17 cellular contexts compared by ENCODE assay signal in genomic region chr6:151149788-151150187, GRCh38.
DNase-seq lines count a peak whose midpoint lies in the region; FAIRE-seq and TF ChIP-seq lines count a peak whose summit lies in the region.
"Had no signal": no experiment of that assay in that cellular context is flagged by ENCODE, and none has a peak within 500 bp of the region (broad histone marks: within the 10 kb centered on the region; RNA-seq: fewer than 3 reads in every experiment).

No MANE protein-coding gene starts in this region.

- FAIRE-seq in GM12892 (lab: Jason Lieb, UNC): no peak
- FAIRE-seq: GM12878, GM19239, H1, HTR-8/SVneo had no signal

- TF ChIP-seq POLR2A in GM12892 (IDR thresholded peaks at IDR 0.05; ENCODE audit: low read depth, low read length): no peak

- peak; percentile 28 for DNase-seq in NCI-H82 (lab: John Stamatoyannopoulos, UW)
- no peak for DNase-seq in NCI-H82 treated with DMSO at 0.1 percent for 48 hours (lab: John Stamatoyannopoulos, UW; ENCODE audit: unreplicated experiment)
- peak; percentile 56 for DNase-seq in left kidney (ENCODE audit: low read depth, low spot score)
- DNase-seq in renal cortical epithelial cell (ENCODE audit: low read depth): peak; percentile 83
- no peak for DNase-seq in NCI-H774 (lab: John Stamatoyannopoulos, UW)
- DNase-seq in inferior parietal cortex (ENCODE audit: extremely low spot score): no peak
- no peak for DNase-seq in GM12892 (ENCODE audit: insufficient read length)
- DNase-seq: CD4-positive, alpha-beta memory T cell; DMS 273 treated with DMSO at 0.1 percent for 48 hours; DMS53; DND-41; EL; H9 had no signal

Comparison
In these comparisons a context has a peak if more than half of its experiments do, and no peak if none do; other contexts are left out.
1. DNase-seq: peak in NCI-H82 (single experiment), left kidney (single experiment) and renal cortical epithelial cell (single experiment); none in NCI-H82 treated with DMSO at 0.1 percent for 48 hours (single experiment), NCI-H774 (single experiment), inferior parietal cortex (single experiment) and GM12892 (single experiment).